In genomic region chr11:95567685-95568084, GRCh38 we compare ENCODE assay signal across 25 cellular contexts.
A peak's percentile ranks its signal among the peaks of the same experiment; 100 is the strongest.
DNase-seq lines count a peak whose midpoint lies in the region; ATAC-seq and TF ChIP-seq lines count a peak whose summit lies in the region.
"Had no signal": no experiment of that assay in that cellular context is flagged by ENCODE, and none has a peak within 500 bp of the region (broad histone marks: within the 10 kb centered on the region; RNA-seq: fewer than 3 reads in every experiment).

No MANE protein-coding gene starts in this region.

- H3K27me3 Mint-ChIP-seq in brain (peaks cover 17% of the 10 kb centered on the region), T-helper 17 cell (no peaks in the 10 kb centered on the region)
- H3K27me3 Mint-ChIP-seq: activated CD4-positive, alpha-beta memory T cell treated with anti-CD3 and anti-CD28 coated beads, Interleukin-2, amount 10 ng/mL, durations not matched to agents 7 days and 5 days; activated naive CD8-positive, alpha-beta T cell treated with anti-CD3 and anti-CD28 coated beads, Interleukin-2, amount 10 ng/mL, durations not matched to agents 7 days and 5 days; memory B cell had no signal

- TF ChIP-seq POLR2A in vagina (IDR thresholded peaks at IDR 0.05): no peak

- H3K27me3 ChIP-seq in vagina: no peaks in the 10 kb centered on the region
- H3K27me3 ChIP-seq: gastrocnemius medialis had no signal

- peaks cover 20% of the 10 kb centered on the region for H3K4me1 ChIP-seq in vagina
- H3K4me1 ChIP-seq: gastrocnemius medialis had no signal

- peak overlapping the region in 3 of 5 experiments; percentile 48 to 84 (median 61) for H3K27ac Mint-ChIP-seq in brain
- no peak overlapping the region for H3K27ac Mint-ChIP-seq in stimulated activated effector memory CD8-positive, alpha-beta T cell treated with anti-CD3 and anti-CD28 coated beads, Interleukin-12 subunit alpha, Interleukin-12 subunit beta, amount 100 ng/mL, for 72 hours
- no peak overlapping the region for H3K27ac Mint-ChIP-seq in T-helper 17 cell
- H3K27ac Mint-ChIP-seq: activated CD4-positive, alpha-beta memory T cell treated with anti-CD3 and anti-CD28 coated beads, Interleukin-2, amount 10 ng/mL, durations not matched to agents 7 days and 5 days; activated naive CD8-positive, alpha-beta T cell treated with anti-CD3 and anti-CD28 coated beads, Interleukin-2, amount 10 ng/mL, durations not matched to agents 7 days and 5 days; activated T-cell treated with anti-CD3 and anti-CD28 coated beads, Interleukin-2, amount 50 U/mL, for 72 hours; HFFc6; memory B cell; naive thymus-derived CD8-positive, alpha-beta T cell had no signal

- TF ChIP-seq CTCF in brain (conservative IDR thresholded peaks at IDR 0.05): no peak
- no peak for TF ChIP-seq CTCF in foreskin fibroblast (IDR thresholded peaks at IDR 0.05; ENCODE audit: low read depth, low read length)
- TF ChIP-seq CTCF in vagina (IDR thresholded peaks at IDR 0.05): no peak

- H3K9me3 Mint-ChIP-seq in brain: peaks cover 0 to 13% (median 10%) of the 10 kb centered on the region in 5 experiments
- H3K9me3 Mint-ChIP-seq in stimulated activated effector memory CD8-positive, alpha-beta T cell treated with anti-CD3 and anti-CD28 coated beads, Interleukin-12 subunit alpha, Interleukin-12 subunit beta, amount 100 ng/mL, for 72 hours: peaks cover 3% of the 10 kb centered on the region

- intact Hi-C loops in vagina (cut with DNase I) (no loop called here), left cardiac atrium (cut with DNase I) (no loop called here)

- no peaks in the 10 kb centered on the region for H3K9me3 ChIP-seq in vagina
- H3K9me3 ChIP-seq in T-helper 17 cell (ENCODE audit: control insufficient read depth, low read length, poor library complexity, severe bottlenecking): no peaks in the 10 kb centered on the region
- H3K9me3 ChIP-seq: gastrocnemius medialis had no signal

- H3K4me1 Mint-ChIP-seq in brain (peaks cover 65% of the 10 kb centered on the region), T-helper 17 cell (no peaks in the 10 kb centered on the region)
- H3K4me1 Mint-ChIP-seq in stimulated activated effector memory CD8-positive, alpha-beta T cell treated with anti-CD3 and anti-CD28 coated beads, Interleukin-12 subunit alpha, Interleukin-12 subunit beta, amount 100 ng/mL, for 72 hours: peaks cover 9% of the 10 kb centered on the region
- H3K4me1 Mint-ChIP-seq: memory B cell had no signal

- H3K4me3 ChIP-seq in foreskin fibroblast (ENCODE audit: low read depth in 1 of 2, low read length in 2 of 2): no peak overlapping the region
- H3K4me3 ChIP-seq in vagina: no peak overlapping the region
- H3K4me3 ChIP-seq: gastrocnemius medialis, skin epidermis had no signal

- ATAC-seq in stimulated activated effector memory CD8-positive, alpha-beta T cell treated with anti-CD3 and anti-CD28 coated beads, Interleukin-12 subunit alpha, Interleukin-12 subunit beta, amount 100 ng/mL, for 72 hours: peak; percentile 24
- ATAC-seq in left cardiac atrium: no peak
- no peak for ATAC-seq in T-helper 17 cell
- ATAC-seq: gastrocnemius medialis; naive thymus-derived CD8-positive, alpha-beta T cell; PC-3 had no signal

- H3K36me3 Mint-ChIP-seq in brain (no peaks in the 10 kb centered on the region), T-helper 17 cell (ENCODE audit: low read depth) (peaks cover 2% of the 10 kb centered on the region)
- no peaks in the 10 kb centered on the region for H3K36me3 Mint-ChIP-seq in stimulated activated effector memory CD8-positive, alpha-beta T cell treated with anti-CD3 and anti-CD28 coated beads, Interleukin-12 subunit alpha, Interleukin-12 subunit beta, amount 100 ng/mL, for 72 hours

- no peak overlapping the region for H3K4me3 Mint-ChIP-seq in brain
- H3K4me3 Mint-ChIP-seq in stimulated activated effector memory CD8-positive, alpha-beta T cell treated with anti-CD3 and anti-CD28 coated beads, Interleukin-12 subunit alpha, Interleukin-12 subunit beta, amount 100 ng/mL, for 72 hours: no peak overlapping the region
- no peak overlapping the region for H3K4me3 Mint-ChIP-seq in T-helper 17 cell
- H3K4me3 Mint-ChIP-seq: activated CD4-positive, alpha-beta memory T cell treated with anti-CD3 and anti-CD28 coated beads, Interleukin-2, amount 10 ng/mL, durations not matched to agents 7 days and 5 days; activated naive CD8-positive, alpha-beta T cell treated with anti-CD3 and anti-CD28 coated beads, Interleukin-2, amount 10 ng/mL, durations not matched to agents 7 days and 5 days; activated T-cell treated with anti-CD3 and anti-CD28 coated beads, Interleukin-2, amount 50 U/mL, for 72 hours; HFFc6; memory B cell; naive thymus-derived CD8-positive, alpha-beta T cell had no signal

- no peak overlapping the region for H3K27ac ChIP-seq in vagina
- H3K27ac ChIP-seq: gastrocnemius medialis, HL-60, skin epidermis had no signal

- no peaks in the 10 kb centered on the region for H3K36me3 ChIP-seq in vagina
- H3K36me3 ChIP-seq: gastrocnemius medialis had no signal

- peak; percentile 45 for DNase-seq in GM04503 (ENCODE audit: low read depth)
- DNase-seq in foreskin fibroblast: peak; percentile 34 to 76
- no peak for DNase-seq in stimulated activated effector memory CD8-positive, alpha-beta T cell treated with anti-CD3 and anti-CD28 coated beads, Interleukin-12 subunit alpha, Interleukin-12 subunit beta, amount 100 ng/mL, for 72 hours (ENCODE audit: low spot score in 2 of 2)
- DNase-seq in vagina (ENCODE audit: extremely low spot score in 2 of 2): no peak
- no peak for DNase-seq in NCI-H1417 treated with DMSO at 0.1 percent for 48 hours (lab: John Stamatoyannopoulos, UW)
- DNase-seq in left cardiac atrium: no peak
- DNase-seq in T-helper 17 cell: no peak
- DNase-seq: activated CD4-positive, alpha-beta memory T cell treated with anti-CD3 and anti-CD28 coated beads, Interleukin-2, amount 10 ng/mL, durations not matched to agents 7 days and 5 days; activated naive CD8-positive, alpha-beta T cell treated with anti-CD3 and anti-CD28 coated beads, Interleukin-2, amount 10 ng/mL, durations not matched to agents 7 days and 5 days; activated T-cell treated with anti-CD3 and anti-CD28 coated beads, Interleukin-2, amount 50 U/mL, for 72 hours; DND-41; gastrocnemius medialis; HFFc6; kidney glomerular epithelial cell; naive thymus-derived CD8-positive, alpha-beta T cell; NCI-H187; NCI-H226; PC-3; posterior cingulate gyrus; SIG-M5; stimulated activated CD4-positive, alpha-beta T cell treated with anti-CD3 and anti-CD28 coated beads, Interleukin-2, amount 100 ng/mL, for 48 hours had no signal

Comparison
In these comparisons a context has a peak if more than half of its experiments do, and no peak if none do; other contexts are left out.
1. DNase-seq: peak in GM04503 (single experiment) and foreskin fibroblast (2 of 2); none in stimulated activated effector memory CD8-positive, alpha-beta T cell treated with anti-CD3 and anti-CD28 coated beads, Interleukin-12 subunit alpha, Interleukin-12 subunit beta, amount 100 ng/mL, for 72 hours (0 of 2), vagina (0 of 2), NCI-H1417 treated with DMSO at 0.1 percent for 48 hours (single experiment), left cardiac atrium (single experiment) and T-helper 17 cell (0 of 3).
2. H3K27ac Mint-ChIP-seq: peak in brain (3 of 5); none in stimulated activated effector memory CD8-positive, alpha-beta T cell treated with anti-CD3 and anti-CD28 coated beads, Interleukin-12 subunit alpha, Interleukin-12 subunit beta, amount 100 ng/mL, for 72 hours (single experiment) and T-helper 17 cell (single experiment).